Comparison of ENCODE assay signal across 12 cellular contexts in the genomic region with DNA sequence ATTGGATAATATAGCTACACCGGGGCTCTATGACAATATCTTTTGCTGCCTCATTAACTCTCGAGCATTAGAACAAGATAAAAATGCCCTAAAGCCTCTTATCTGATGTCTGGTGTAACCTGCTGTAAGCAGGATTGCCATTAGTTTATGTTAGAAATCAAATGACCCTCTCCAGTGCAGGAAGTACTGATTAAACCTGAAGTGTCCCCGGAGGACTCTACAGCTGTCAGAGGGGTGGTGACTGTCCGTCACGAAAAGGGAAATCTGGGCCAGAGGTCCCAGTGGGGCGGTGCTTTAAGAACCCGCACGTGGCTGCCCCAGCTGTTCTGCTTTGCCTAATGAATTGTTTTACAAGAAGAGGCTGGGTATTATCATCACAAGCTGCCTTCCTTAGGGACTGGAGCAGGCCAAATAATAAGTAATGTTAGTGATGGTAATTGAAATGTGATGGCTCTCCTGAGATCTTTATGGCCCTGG. TPM values are rescaled to one million over a fixed set of nuclear protein-coding genes. Genes with fewer than 3 reads are reported as not detected.
A peak's percentile ranks its signal among the peaks of the same experiment; 100 is the strongest.
DNase-seq lines count a peak whose midpoint lies in the region; ATAC-seq, FAIRE-seq and TF ChIP-seq lines count a peak whose summit lies in the region.
"Had no signal": no experiment of that assay in that cellular context is flagged by ENCODE, and none has a peak within 500 bp of the region (broad histone marks: within the 10 kb centered on the region; RNA-seq: fewer than 3 reads in every experiment).

No MANE protein-coding gene starts in this region.

- no peak overlapping the region for H3K4me3 ChIP-seq in OCI-LY7 (ENCODE audit: low read depth, low read length, poor library complexity, severe bottlenecking)
- H3K4me3 ChIP-seq in kidney (ENCODE audit: low read length in 2 of 2) = no peak overlapping the region
- H3K4me3 ChIP-seq in tibial nerve = no peak overlapping the region
- H3K4me3 ChIP-seq: uterus had no signal

- H3K4me2 ChIP-seq in OCI-LY7 (ENCODE audit: low read length) = peak overlapping the region; percentile 31; the same call in 1 of the 2 replicates

- no peak for FAIRE-seq in kidney (lab: Jason Lieb, UNC)

- peak in 1 of 2 donors; percentile 76 for TF ChIP-seq EP300 in tibial nerve (IDR thresholded peaks at IDR 0.05)

- ATAC-seq in HG03469 (IDR thresholded peaks at IDR 0.05; ENCODE audit: unreplicated experiment) = no peak

- H3K4me1 ChIP-seq in OCI-LY7 (ENCODE audit: insufficient read depth, low read length, poor library complexity, severe bottlenecking) = peaks cover 9% of the 10 kb centered on the region
- H3K4me1 ChIP-seq in kidney (ENCODE audit: control insufficient read depth in 1 of 2, insufficient read depth in 1 of 2, low read depth in 1 of 2, low read length in 2 of 2) = peaks cover 4 to 18% of the 10 kb centered on the region in 2 donors
- peaks cover 0 to 31% (median 3%) of the 10 kb centered on the region in 4 donors for H3K4me1 ChIP-seq in tibial nerve
- H3K4me1 ChIP-seq: uterus had no signal

- H3K9me3 ChIP-seq in OCI-LY7 (ENCODE audit: low read length) = no peaks in the 10 kb centered on the region
- H3K9me3 ChIP-seq in kidney (ENCODE audit: control insufficient read depth in 1 of 2, low read length in 2 of 2) = no peaks in the 10 kb centered on the region
- H3K9me3 ChIP-seq in tibial nerve = no peaks in the 10 kb centered on the region
- H3K9me3 ChIP-seq: uterus had no signal

- H3K36me3 ChIP-seq in OCI-LY7 (ENCODE audit: insufficient read depth, low read length) (no peaks in the 10 kb centered on the region), kidney (ENCODE audit: control insufficient read depth in 1 of 2, insufficient read depth in 2 of 2, low read length in 2 of 2) (no peaks in the 10 kb centered on the region), tibial nerve (no peaks in the 10 kb centered on the region)
- H3K36me3 ChIP-seq: uterus had no signal

- H3K79me2 ChIP-seq in OCI-LY7 (ENCODE audit: insufficient read depth, low read depth, low read length) = no peaks in the 10 kb centered on the region

- H3K27me3 ChIP-seq in tibial nerve = no peaks in the 10 kb centered on the region
- H3K27me3 ChIP-seq: uterus had no signal

- H2AFZ ChIP-seq in OCI-LY7 (ENCODE audit: low read length) = no peak overlapping the region

- 46 to 53% methylated on average over 8 of the region's 8 CpGs for WGBS in tibial nerve, 2 donors

- no peak for TF ChIP-seq POLR2A in tibial nerve (IDR thresholded peaks at IDR 0.05)

- no TSS peak for BruUV-seq in OCI-LY7 (replicated peaks; lab: Mats Ljungman, UMichigan)

- POLR2A ChIA-PET in OCI-LY7 (lab: Charles Lee) = interaction anchor here (0.6 to 2.7 kb wide), 6 partner anchors 10 to 169 kb away, joined by 3 to 15 read pairs (median 3); no protein-coding TSS in a partner anchor

- no peaks in the 10 kb centered on the region; the same call in 1 of the 2 replicates for H4K20me1 ChIP-seq in OCI-LY7 (ENCODE audit: insufficient read depth, low read length)

- intact Hi-C loops in OCI-LY7 (cut with micrococcal nuclease; ENCODE audit: unreplicated experiment) = no loop called here
- intact Hi-C loops in kidney (cut with DNase I) = no loop called here

- H3K27ac ChIP-seq in OCI-LY7 (ENCODE audit: low read depth, low read length, poor library complexity, severe bottlenecking) (no peak overlapping the region), kidney (ENCODE audit: low read depth in 2 of 2, low read length in 2 of 2) (peak overlapping the region; percentile 66 to 73), tibial nerve (peak overlapping the region in 1 of 4 donors; percentile 75)
- H3K27ac ChIP-seq: uterus had no signal

- DNase-seq in NAMALWA (ENCODE audit: low spot score) = peak; percentile 54
- DNase-seq in OCI-LY7 (ENCODE audit: low spot score) = peak; percentile 58
- no peak for DNase-seq in kidney
- peak; percentile 58 to 75 for DNase-seq in tibial nerve (ENCODE audit: low spot score in 2 of 2)
- no peak for DNase-seq in NCI-H1048 (lab: John Stamatoyannopoulos, UW)
- DNase-seq in SW480 (ENCODE audit: low spot score) = no peak
- no peak for DNase-seq in iPS-NIHi7 (ENCODE audit: extremely low spot score)
- DNase-seq: activated CD8-positive, alpha-beta memory T cell treated with anti-CD3 and anti-CD28 coated beads for 24 hours; endodermal cell; occipital lobe; uterus had no signal

- peak overlapping the region in 1 of 2 donors; percentile 1 for H3K9ac ChIP-seq in kidney (ENCODE audit: low read length in 2 of 2)

- H3K9me2 ChIP-seq in OCI-LY7 (ENCODE audit: insufficient read depth, low read length) = no peaks in the 10 kb centered on the region

- TF ChIP-seq CTCF in OCI-LY7 (conservative IDR thresholded peaks at IDR 0.05; ENCODE audit: low read length) (no peak), kidney (IDR thresholded peaks at IDR 0.05; ENCODE audit: borderline replicate concordance, extremely low read depth, insufficient read depth) (no peak), tibial nerve (IDR thresholded peaks at IDR 0.05) (no peak)

- CTCF ChIA-PET in OCI-LY7 (lab: Charles Lee; ENCODE audit: unreplicated experiment) = no interaction called here

RNA-seq across cellular contexts. Expression of a gene that starts 55.7 kb away (rescaled TPM):
- 9.8 and 12.3 TPM in 2 replicates for total RNA-seq in OCI-LY7 (2014; rRNA removed; shearing (Covaris generic))
- total RNA-seq in OCI-LY7 (2022) (16.9 and 18.0 TPM in 2 replicates), kidney (8.5 TPM), tibial nerve (10 to 100 TPM; 10.2 to 15.7 (median 12.7) TPM)
- 13.3 TPM for polyA plus RNA-seq in kidney (ENCODE audit: insufficient read depth, low read depth, low replicate concordance)

RNA-seq across cellular contexts. Expression of a gene that starts 56.2 kb away (rescaled TPM):
- 16.6 and 17.0 TPM in 2 replicates for total RNA-seq in OCI-LY7 (2014; rRNA removed; shearing (Covaris generic))
- total RNA-seq in OCI-LY7 (2022) = 20.7 and 25.7 TPM in 2 replicates
- 34.1 TPM for total RNA-seq in kidney
- 102 TPM for polyA plus RNA-seq in kidney (ENCODE audit: insufficient read depth, low read depth, low replicate concordance)
- total RNA-seq in tibial nerve = 10 to 100 TPM; 40.5 to 95.7 (median 75.3) TPM

Comparison
In these comparisons a context has a peak if more than half of its experiments do, and no peak if none do; other contexts are left out.
1. DNase-seq: peak in NAMALWA (single experiment), OCI-LY7 (single experiment) and tibial nerve (2 of 2); none in kidney (single experiment), NCI-H1048 (single experiment), SW480 (single experiment) and iPS-NIHi7 (single experiment).